ENCODE assay signal across 29 cellular contexts in genomic region chr17:72804949-72805348, GRCh38.
"Had no signal": no experiment of that assay in that cellular context is flagged by ENCODE, and none has a peak within 500 bp of the region (broad histone marks: within the 10 kb centered on the region; RNA-seq: fewer than 3 reads in every experiment).

No MANE protein-coding gene starts in this region.

- DNase-seq: activated CD4-positive, alpha-beta memory T cell treated with anti-CD3 and anti-CD28 coated beads for 36 hours; activated CD4-positive, alpha-beta T cell treated with anti-CD3 and anti-CD28 coated beads for 36 hours; activated CD4-positive, alpha-beta T cell treated with anti-CD3 and anti-CD28 coated beads, Interleukin-2, amount 10 ng/mL, durations not matched to agents 24 days and 14 days; activated CD4-positive, CD25-positive, alpha-beta regulatory T cell; activated CD4-positive, CD25-positive, alpha-beta regulatory T cell treated with anti-CD3 and anti-CD28 coated beads, Interleukin-2, amount 50 U/mL, for 72 hours; activated CD8-positive, alpha-beta memory T cell treated with anti-CD3 and anti-CD28 coated beads, Interleukin-2, amount 10 ng/mL, durations not matched to agents 7 days and 5 days; activated CD8-positive, alpha-beta memory T cell treated with anti-CD3 and anti-CD28 coated beads, Interleukin-2, amount 50 U/mL, for 4 hours; activated CD8-positive, alpha-beta T cell treated with anti-CD3 and anti-CD28 coated beads, Interleukin-2, amount 10 ng/mL, durations not matched to agents 7 days and 5 days; activated effector memory CD4-positive, alpha-beta T cell treated with anti-CD3 and anti-CD28 coated beads, Interleukin-2, amount 50 U/mL, for 16 hours; activated naive CD4-positive, alpha-beta T cell treated with anti-CD3 and anti-CD28 coated beads for 36 hours; activated naive CD8-positive, alpha-beta T cell treated with anti-CD3 and anti-CD28 coated beads for 36 hours; activated naive CD8-positive, alpha-beta T cell treated with anti-CD3 and anti-CD28 coated beads, Interleukin-2, amount 50 U/mL, for 24 hours; activated T-cell treated with anti-CD3 and anti-CD28 coated beads, Interleukin-2, amount 50 U/mL, for 1 hour; activated T-cell treated with anti-CD3 and anti-CD28 coated beads, Interleukin-2, amount 50 U/mL, for 48 hours; brain microvascular endothelial cell; dorsolateral prefrontal cortex; effector memory CD4-positive, alpha-beta T cell; endodermal cell; gastrocnemius medialis; heart right ventricle; T-helper 2 cell had no signal

- H3K27me3 Mint-ChIP-seq: activated CD4-positive, alpha-beta memory T cell treated with anti-CD3 and anti-CD28 coated beads for 36 hours; activated CD4-positive, alpha-beta T cell treated with anti-CD3 and anti-CD28 coated beads for 36 hours; activated CD4-positive, alpha-beta T cell treated with anti-CD3 and anti-CD28 coated beads, Interleukin-2, amount 10 ng/mL, durations not matched to agents 24 days and 14 days; activated CD8-positive, alpha-beta memory T cell treated with anti-CD3 and anti-CD28 coated beads, Interleukin-2, amount 10 ng/mL, durations not matched to agents 7 days and 5 days; activated naive CD4-positive, alpha-beta T cell treated with anti-CD3 and anti-CD28 coated beads, Interleukin-2, amount 50 U/mL, for 24 hours; activated naive CD8-positive, alpha-beta T cell treated with anti-CD3 and anti-CD28 coated beads for 36 hours; activated naive CD8-positive, alpha-beta T cell treated with anti-CD3 and anti-CD28 coated beads, Interleukin-2, amount 50 U/mL, for 24 hours; central memory CD8-positive, alpha-beta T cell; dendritic cell treated with granulocyte-macrophage colony-stimulating factor and Interleukin-4, amounts not matched to agents 40 ng/mL and 50 ng/mL, for 4 days had no signal

- H3K36me3 ChIP-seq: brain microvascular endothelial cell, gastrocnemius medialis, heart right ventricle had no signal

- H3K4me1 ChIP-seq: ascending aorta, gastrocnemius medialis, heart right ventricle had no signal

- H3K4me1 Mint-ChIP-seq: activated CD4-positive, alpha-beta T cell treated with anti-CD3 and anti-CD28 coated beads for 36 hours; activated CD4-positive, alpha-beta T cell treated with anti-CD3 and anti-CD28 coated beads, Interleukin-2, amount 10 ng/mL, durations not matched to agents 24 days and 14 days; activated CD8-positive, alpha-beta memory T cell treated with anti-CD3 and anti-CD28 coated beads, Interleukin-2, amount 10 ng/mL, durations not matched to agents 7 days and 5 days; activated naive CD4-positive, alpha-beta T cell treated with anti-CD3 and anti-CD28 coated beads, Interleukin-2, amount 50 U/mL, for 24 hours; activated naive CD8-positive, alpha-beta T cell treated with anti-CD3 and anti-CD28 coated beads for 36 hours; activated naive CD8-positive, alpha-beta T cell treated with anti-CD3 and anti-CD28 coated beads, Interleukin-2, amount 50 U/mL, for 24 hours; central memory CD8-positive, alpha-beta T cell; endodermal cell had no signal

- H3K27me3 ChIP-seq: ascending aorta, brain microvascular endothelial cell, dorsolateral prefrontal cortex, gastrocnemius medialis, heart right ventricle had no signal

- H3K27ac Mint-ChIP-seq: activated CD4-positive, alpha-beta memory T cell treated with anti-CD3 and anti-CD28 coated beads for 36 hours; activated CD4-positive, alpha-beta T cell treated with anti-CD3 and anti-CD28 coated beads for 36 hours; activated CD4-positive, alpha-beta T cell treated with anti-CD3 and anti-CD28 coated beads, Interleukin-2, amount 10 ng/mL, durations not matched to agents 24 days and 14 days; activated CD8-positive, alpha-beta memory T cell treated with anti-CD3 and anti-CD28 coated beads, Interleukin-2, amount 10 ng/mL, durations not matched to agents 7 days and 5 days; activated CD8-positive, alpha-beta T cell treated with anti-CD3 and anti-CD28 coated beads, Interleukin-2, amount 10 ng/mL, durations not matched to agents 7 days and 5 days; activated naive CD4-positive, alpha-beta T cell treated with anti-CD3 and anti-CD28 coated beads for 36 hours; activated naive CD4-positive, alpha-beta T cell treated with anti-CD3 and anti-CD28 coated beads, Interleukin-2, amount 50 U/mL, for 24 hours; activated naive CD8-positive, alpha-beta T cell treated with anti-CD3 and anti-CD28 coated beads for 36 hours; activated naive CD8-positive, alpha-beta T cell treated with anti-CD3 and anti-CD28 coated beads, Interleukin-2, amount 50 U/mL, for 24 hours; activated T-helper 1 cell treated with anti-CD3 and anti-CD28 coated beads, Interleukin-12 subunit alpha, Interleukin-12 subunit beta, Interleukin-2, Interleukin-4 antibody, amounts not matched to agents 30 ng/mL and 10 ng/mL and 1 ng/mL, durations not matched to agents 14 hours and 24 hours and 36 hours; activated T-helper 2 cell treated with anti-CD3 and anti-CD28 coated beads, Interferon-gamma antibody, Interleukin-2, Interleukin-4, amounts not matched to agents 10 μg/mL and 5 μg/mL and 100 μg/mL, durations not matched to agents 14 hours and 24 hours and 36 hours; dendritic cell treated with granulocyte-macrophage colony-stimulating factor and Interleukin-4, amounts not matched to agents 40 ng/mL and 50 ng/mL, for 4 days; endodermal cell had no signal

- H3K27ac ChIP-seq: ascending aorta, brain microvascular endothelial cell, coronary artery, dorsolateral prefrontal cortex, gastrocnemius medialis, heart right ventricle had no signal

- H3K4me3 Mint-ChIP-seq: activated CD4-positive, alpha-beta memory T cell treated with anti-CD3 and anti-CD28 coated beads for 36 hours; activated CD4-positive, alpha-beta T cell treated with anti-CD3 and anti-CD28 coated beads for 36 hours; activated CD4-positive, alpha-beta T cell treated with anti-CD3 and anti-CD28 coated beads, Interleukin-2, amount 10 ng/mL, durations not matched to agents 24 days and 14 days; activated CD8-positive, alpha-beta memory T cell treated with anti-CD3 and anti-CD28 coated beads, Interleukin-2, amount 10 ng/mL, durations not matched to agents 7 days and 5 days; activated CD8-positive, alpha-beta T cell treated with anti-CD3 and anti-CD28 coated beads, Interleukin-2, amount 10 ng/mL, durations not matched to agents 7 days and 5 days; activated naive CD4-positive, alpha-beta T cell treated with anti-CD3 and anti-CD28 coated beads for 36 hours; activated naive CD4-positive, alpha-beta T cell treated with anti-CD3 and anti-CD28 coated beads, Interleukin-2, amount 50 U/mL, for 24 hours; activated naive CD8-positive, alpha-beta T cell treated with anti-CD3 and anti-CD28 coated beads for 36 hours; activated naive CD8-positive, alpha-beta T cell treated with anti-CD3 and anti-CD28 coated beads, Interleukin-2, amount 50 U/mL, for 24 hours; activated T-helper 1 cell treated with anti-CD3 and anti-CD28 coated beads, Interleukin-12 subunit alpha, Interleukin-12 subunit beta, Interleukin-2, Interleukin-4 antibody, amounts not matched to agents 30 ng/mL and 10 ng/mL and 1 ng/mL, durations not matched to agents 14 hours and 24 hours and 36 hours; central memory CD8-positive, alpha-beta T cell; dendritic cell treated with granulocyte-macrophage colony-stimulating factor and Interleukin-4, amounts not matched to agents 40 ng/mL and 50 ng/mL, for 4 days; endodermal cell had no signal

- ATAC-seq: activated CD4-positive, alpha-beta T cell treated with anti-CD3 and anti-CD28 coated beads for 36 hours; activated CD8-positive, alpha-beta memory T cell treated with anti-CD3 and anti-CD28 coated beads, Interleukin-2, amount 10 ng/mL, durations not matched to agents 7 days and 5 days; activated CD8-positive, alpha-beta T cell treated with anti-CD3 and anti-CD28 coated beads, Interleukin-2, amount 10 ng/mL, durations not matched to agents 7 days and 5 days; activated naive CD8-positive, alpha-beta T cell treated with anti-CD3 and anti-CD28 coated beads, Interleukin-2, amount 50 U/mL, for 24 hours; esophagus mucosa; gastrocnemius medialis; heart right ventricle had no signal

- H3K4me3 ChIP-seq: ascending aorta, coronary artery, dorsolateral prefrontal cortex, gastrocnemius medialis, heart right ventricle had no signal
